Comparison of ENCODE assay signal across 1 cellular context in the genomic region with DNA sequence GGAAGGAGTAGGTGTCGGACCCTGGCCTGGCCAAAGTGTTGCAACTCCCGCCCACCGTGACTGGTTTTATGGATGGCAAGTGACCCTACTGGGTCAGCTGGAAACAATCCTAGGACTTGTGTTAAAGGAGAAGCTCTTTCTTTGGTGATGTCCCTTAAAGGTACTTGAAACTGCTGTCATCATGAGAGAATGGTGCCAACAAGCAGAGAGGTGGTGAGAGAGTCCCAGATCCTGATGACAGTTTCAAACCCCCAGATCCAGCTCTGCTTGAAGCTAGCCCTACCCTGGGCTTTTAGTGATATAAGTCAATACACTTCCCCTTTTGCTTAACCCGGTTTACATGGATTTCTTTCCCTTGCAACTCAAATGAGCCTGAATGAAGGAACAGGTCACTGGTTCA.
TF ChIP-seq lines count a peak whose summit lies in the region.

No MANE protein-coding gene starts in this region.

TF ChIP-seq in GM12878, 131 proteins besides CTCF, POLR2A, EP300 and RAD21:
- TF ChIP-seq SPI1 (IDR thresholded peaks at IDR 0.05; ENCODE audit: borderline replicate concordance, insufficient read depth, low read depth, low read length), result peak; percentile 24; the same call in 1 of the 2 replicates
- TF ChIP-seq SREBF1 (IDR thresholded peaks at IDR 0.05; ENCODE audit: low read length), result no peak
